Comparison of ENCODE assay signal across 18 cellular contexts in genomic region chr13:89307278-89307677, GRCh38.
DNase-seq lines count a peak whose midpoint lies in the region; ATAC-seq, FAIRE-seq and TF ChIP-seq lines count a peak whose summit lies in the region.
"Had no signal": no experiment of that assay in that cellular context is flagged by ENCODE, and none has a peak within 500 bp of the region (broad histone marks: within the 10 kb centered on the region; RNA-seq: fewer than 3 reads in every experiment).

No MANE protein-coding gene starts in this region.

- ATAC-seq in GM18868 (IDR thresholded peaks at IDR 0.05; ENCODE audit: unreplicated experiment) (peak; percentile 70), HG02678 (IDR thresholded peaks at IDR 0.05; ENCODE audit: unreplicated experiment) (peak; percentile 68), HG03378 (IDR thresholded peaks at IDR 0.05; ENCODE audit: unreplicated experiment) (peak; percentile 47), GM21576 (IDR thresholded peaks at IDR 0.05; ENCODE audit: unreplicated experiment) (no peak)
- ATAC-seq: PC-3 had no signal

- no peak overlapping the region for H3K9ac ChIP-seq in kidney (ENCODE audit: low read length in 2 of 2)

- no peaks in the 10 kb centered on the region for H3K9me3 ChIP-seq in kidney (ENCODE audit: control insufficient read depth in 1 of 2, low read length in 2 of 2)
- H3K9me3 ChIP-seq: SJCRH30 had no signal

- FAIRE-seq in kidney (lab: Jason Lieb, UNC), result no peak
- FAIRE-seq: HTR-8/SVneo had no signal

- TF ChIP-seq CTCF in kidney (IDR thresholded peaks at IDR 0.05; ENCODE audit: borderline replicate concordance, extremely low read depth, insufficient read depth), result no peak

- no peak overlapping the region for H3K4me3 ChIP-seq in kidney (ENCODE audit: low read length in 2 of 2)
- H3K4me3 ChIP-seq: SJCRH30 had no signal

- H3K27ac ChIP-seq in kidney (ENCODE audit: low read depth in 2 of 2, low read length in 2 of 2), result no peak overlapping the region
- H3K27ac ChIP-seq: C4-2B, HL-60, SJCRH30 had no signal

- DNase-seq in left kidney (ENCODE audit: low read depth, low spot score), result peak; percentile 5
- no peak for DNase-seq in kidney
- DNase-seq in stimulated activated naive CD4-positive, alpha-beta T cell treated with Interleukin-2 at 50 U/mL for 16 hours (lab: John Stamatoyannopoulos, UW), result no peak
- no peak for DNase-seq in effector CD4-positive, alpha-beta T cell
- DNase-seq: H7, NCI-H187 treated with DMSO at 0.1 percent for 48 hours, NCI-H446 treated with DMSO at 0.1 percent for 48 hours, NCI-H748 treated with DMSO at 0.1 percent for 48 hours, PC-3, SJCRH30, SW 1271 had no signal

- no peaks in the 10 kb centered on the region for H3K36me3 ChIP-seq in kidney (ENCODE audit: control insufficient read depth in 1 of 2, insufficient read depth in 2 of 2, low read length in 2 of 2)
- H3K36me3 ChIP-seq: SJCRH30 had no signal

- H3K4me1 ChIP-seq in kidney (ENCODE audit: control insufficient read depth in 1 of 2, insufficient read depth in 1 of 2, low read depth in 1 of 2, low read length in 2 of 2), result no peaks in the 10 kb centered on the region

- intact Hi-C loops in kidney (cut with DNase I), result no loop called here
